19 cellular contexts compared by ENCODE assay signal in the genomic region with DNA sequence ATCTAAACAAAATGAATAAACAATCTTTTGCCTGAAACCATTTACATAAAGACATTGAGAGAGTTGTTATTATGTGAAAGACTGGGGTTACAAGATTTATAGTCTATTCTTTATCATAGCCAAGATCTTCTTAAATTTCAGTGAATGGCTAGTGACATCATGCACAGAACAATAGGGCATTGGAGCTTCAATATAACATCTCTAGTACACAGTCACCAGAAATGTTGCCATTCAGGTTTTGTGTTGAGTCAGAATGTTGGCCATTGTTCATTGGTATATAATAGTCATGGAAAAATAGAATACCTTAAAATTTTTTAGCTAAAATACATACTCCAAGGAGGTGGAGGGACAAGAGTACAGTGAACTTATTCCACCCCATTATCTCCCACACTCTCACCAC. TPM values are rescaled to one million over a fixed set of nuclear protein-coding genes. Genes with fewer than 3 reads are reported as not detected.
DNase-seq lines count a peak whose midpoint lies in the region; ATAC-seq, FAIRE-seq and TF ChIP-seq lines count a peak whose summit lies in the region.
"Had no signal": no experiment of that assay in that cellular context is flagged by ENCODE, and none has a peak within 500 bp of the region (broad histone marks: within the 10 kb centered on the region; RNA-seq: fewer than 3 reads in every experiment).

No MANE protein-coding gene starts in this region.

- FAIRE-seq in bronchial epithelial cell (lab: Jason Lieb, UNC): no peak
- FAIRE-seq: A204.1 had no signal

- TF ChIP-seq CTCF in Calu3 (IDR thresholded peaks at IDR 0.05; ENCODE audit: unreplicated experiment) (no peak), bronchial epithelial cell (IDR thresholded peaks at IDR 0.05; ENCODE audit: insufficient read depth, low read length, severe bottlenecking) (no peak)
- TF ChIP-seq CTCF in activated CD8-positive, alpha-beta T cell treated with anti-CD3 and anti-CD28 coated beads for 36 hours (IDR thresholded peaks at IDR 0.05): no peak

- H3K4me3 ChIP-seq in bronchial epithelial cell (ENCODE audit: low read depth, low read length): no peak overlapping the region

- BruUV-seq in Calu3 (replicated peaks; lab: Mats Ljungman, UMichigan): no TSS peak

- no peaks in the 10 kb centered on the region for H3K4me1 Mint-ChIP-seq in Calu3 (ENCODE audit: low read depth, unreplicated experiment)
- no peaks in the 10 kb centered on the region for H3K4me1 Mint-ChIP-seq in activated CD8-positive, alpha-beta T cell treated with anti-CD3 and anti-CD28 coated beads for 36 hours (ENCODE audit: low read depth)
- H3K4me1 Mint-ChIP-seq: CD4-positive, CD25-positive, alpha-beta regulatory T cell; H9 had no signal

- no peaks in the 10 kb centered on the region for H3K27me3 Mint-ChIP-seq in Calu3 (ENCODE audit: unreplicated experiment)
- no peaks in the 10 kb centered on the region for H3K27me3 Mint-ChIP-seq in activated CD8-positive, alpha-beta T cell treated with anti-CD3 and anti-CD28 coated beads for 36 hours
- H3K27me3 Mint-ChIP-seq: CD4-positive, CD25-positive, alpha-beta regulatory T cell had no signal

- no peak overlapping the region for H3K4me3 Mint-ChIP-seq in Calu3 (ENCODE audit: low read depth, unreplicated experiment)
- H3K4me3 Mint-ChIP-seq in activated CD8-positive, alpha-beta T cell treated with anti-CD3 and anti-CD28 coated beads for 36 hours: no peak overlapping the region
- H3K4me3 Mint-ChIP-seq: CD4-positive, CD25-positive, alpha-beta regulatory T cell; H9 had no signal

- H3K36me3 Mint-ChIP-seq in Calu3 (ENCODE audit: insufficient read depth, unreplicated experiment): no peaks in the 10 kb centered on the region
- H3K36me3 Mint-ChIP-seq in activated CD8-positive, alpha-beta T cell treated with anti-CD3 and anti-CD28 coated beads for 36 hours (ENCODE audit: low read depth): no peaks in the 10 kb centered on the region
- H3K36me3 Mint-ChIP-seq: CD4-positive, CD25-positive, alpha-beta regulatory T cell had no signal

- H3K27me3 ChIP-seq in bronchial epithelial cell (ENCODE audit: control insufficient read depth, insufficient read depth, low read length): no peaks in the 10 kb centered on the region
- H3K27me3 ChIP-seq: BE2C had no signal

- intact Hi-C loops in Calu3 (cut with micrococcal nuclease; ENCODE audit: unreplicated experiment): no loop called here
- intact Hi-C loops in activated CD8-positive, alpha-beta T cell treated with anti-CD3 and anti-CD28 coated beads for 36 hours (cut with micrococcal nuclease): no loop called here

- DNase-seq in Calu3 (peak; percentile 1), HPDE6-E6E7 (ENCODE audit: extremely low spot score) (peak; percentile 15), bronchial epithelial cell (ENCODE audit: low read depth) (peak; percentile 94), kidney tubule cell (ENCODE audit: low spot score) (peak; percentile 22), NCI-H345 treated with DMSO at 0.1 percent for 48 hours (lab: John Stamatoyannopoulos, UW; ENCODE audit: unreplicated experiment) (no peak)
- no peak for DNase-seq in activated CD8-positive, alpha-beta T cell treated with anti-CD3 and anti-CD28 coated beads for 36 hours
- DNase-seq: BE2C; CD4-positive, CD25-positive, alpha-beta regulatory T cell; COR-L47; GF-D8; H9; NCI-H1436; NCI-H1930; NCI-H510A treated with DMSO at 0.1 percent for 48 hours; SW 1271 had no signal

- no peaks in the 10 kb centered on the region for H3K36me3 ChIP-seq in bronchial epithelial cell (ENCODE audit: control insufficient read depth, insufficient read depth, low read length)
- H3K36me3 ChIP-seq: BE2C had no signal

- no peaks in the 10 kb centered on the region for H3K9me3 Mint-ChIP-seq in Calu3 (ENCODE audit: low read depth, unreplicated experiment)
- H3K9me3 Mint-ChIP-seq in activated CD8-positive, alpha-beta T cell treated with anti-CD3 and anti-CD28 coated beads for 36 hours: peaks cover 1% of the 10 kb centered on the region
- H3K9me3 Mint-ChIP-seq: H9 had no signal

- no peak overlapping the region for H3K27ac Mint-ChIP-seq in Calu3 (ENCODE audit: unreplicated experiment)
- H3K27ac Mint-ChIP-seq in activated CD8-positive, alpha-beta T cell treated with anti-CD3 and anti-CD28 coated beads for 36 hours: no peak overlapping the region
- H3K27ac Mint-ChIP-seq: CD4-positive, CD25-positive, alpha-beta regulatory T cell; H9 had no signal

- POLR2A ChIA-PET in activated CD8-positive, alpha-beta T cell treated with anti-CD3 and anti-CD28 coated beads for 36 hours (lab: Charles Lee): no interaction called here

- CTCF ChIA-PET in Calu3 (lab: Charles Lee): no interaction called here
- CTCF ChIA-PET in activated CD8-positive, alpha-beta T cell treated with anti-CD3 and anti-CD28 coated beads for 36 hours (lab: Charles Lee): no interaction called here

- no peak for ATAC-seq in HG02885 (IDR thresholded peaks at IDR 0.05; ENCODE audit: poor library complexity, unreplicated experiment)
- ATAC-seq in activated CD8-positive, alpha-beta T cell treated with anti-CD3 and anti-CD28 coated beads for 36 hours: no peak
- no peak for ATAC-seq in GM19351 (IDR thresholded peaks at IDR 0.05; ENCODE audit: unreplicated experiment)

RNA-seq across cellular contexts. Expression of gene SLC5A12, which starts 44.3 kb away (rescaled TPM):
- total RNA-seq in Calu3 (2022) (not detected in 2 replicates), bronchial epithelial cell (not detected in 2 replicates)
- total RNA-seq in activated CD8-positive, alpha-beta T cell treated with anti-CD3 and anti-CD28 coated beads for 36 hours: not detected
- total RNA-seq: CD4-positive, CD25-positive, alpha-beta regulatory T cell; HT1080 had no signal

Comparison
In these comparisons a context has a peak if more than half of its experiments do, and no peak if none do; other contexts are left out.
1. DNase-seq: peak in Calu3 (single experiment), HPDE6-E6E7 (single experiment), bronchial epithelial cell (single experiment) and kidney tubule cell (single experiment); none in NCI-H345 treated with DMSO at 0.1 percent for 48 hours (single experiment) and activated CD8-positive, alpha-beta T cell treated with anti-CD3 and anti-CD28 coated beads for 36 hours (single experiment).